Comparison of ENCODE assay signal across 14 cellular contexts in genomic region chr1:200035397-200035955, GRCh38. TPM values are rescaled to one million over a fixed set of nuclear protein-coding genes. Genes with fewer than 3 reads are reported as not detected.
DNase-seq lines count a peak whose midpoint lies in the region; ATAC-seq and TF ChIP-seq lines count a peak whose summit lies in the region.
"Had no signal": no experiment of that assay in that cellular context is flagged by ENCODE, and none has a peak within 500 bp of the region (broad histone marks: within the 10 kb centered on the region; RNA-seq: fewer than 3 reads in every experiment).

No MANE protein-coding gene starts in this region.

- H4K5ac ChIP-seq in H9 (ENCODE audit: insufficient read length, low read depth, low read length) = no peak overlapping the region

- H3K79me2 ChIP-seq in H9 (ENCODE audit: insufficient read depth, low read length) = no peaks in the 10 kb centered on the region

- no peak overlapping the region for H2BK15ac ChIP-seq in H9 (ENCODE audit: low read depth, low read length)

- peaks cover 8% of the 10 kb centered on the region for H3K4me1 ChIP-seq in H9 (ENCODE audit: insufficient read depth, low read length)
- peaks cover 0 to 42% (median 34%) of the 10 kb centered on the region in 4 donors for H3K4me1 ChIP-seq in sigmoid colon

- no peak for TF ChIP-seq POLR2A in sigmoid colon (IDR thresholded peaks at IDR 0.05)

- H3K27ac ChIP-seq in H9 (ENCODE audit: insufficient read length, low read depth, low read length) = no peak overlapping the region
- no peak overlapping the region for H3K27ac ChIP-seq in sigmoid colon

- no peaks in the 10 kb centered on the region for H3K36me3 ChIP-seq in sigmoid colon

- H2BK120ac ChIP-seq in H9 (ENCODE audit: low read depth, low read length, poor library complexity, severe bottlenecking) = no peak overlapping the region

- H3K23ac ChIP-seq in H9 (ENCODE audit: insufficient read length, low read depth, low read length) = no peak overlapping the region

- no peak overlapping the region; a peak in 1 of 7 replicates for H3K27ac Mint-ChIP-seq in H9
- H3K27ac Mint-ChIP-seq: activated naive CD8-positive, alpha-beta T cell treated with anti-CD3 and anti-CD28 coated beads, Interleukin-2, amount 10 ng/mL, durations not matched to agents 7 days and 5 days had no signal

- peaks cover 31% of the 10 kb centered on the region; the same call in 1 of the 2 replicates for H3K27me3 ChIP-seq in H9 (ENCODE audit: insufficient read depth, low read length)
- H3K27me3 ChIP-seq in sigmoid colon = peaks cover 33 to 99% (median 78%) of the 10 kb centered on the region in 3 donors

- no peak overlapping the region for H3K18ac ChIP-seq in H9 (ENCODE audit: insufficient read length, low read depth, low read length)

- no peak for ATAC-seq in GM18907 (IDR thresholded peaks at IDR 0.05; ENCODE audit: unreplicated experiment)

- TF ChIP-seq EP300 in sigmoid colon (IDR thresholded peaks at IDR 0.05) = no peak

- H4K8ac ChIP-seq in H9 (replicated peaks; ENCODE audit: insufficient read length, low read depth, low read length) = no peak overlapping the region

- peaks cover 0 to 1% of the 10 kb centered on the region in 2 experiments; a peak in 1 of 5 replicates for H3K9me3 Mint-ChIP-seq in H9
- H3K9me3 Mint-ChIP-seq: activated naive CD8-positive, alpha-beta T cell treated with anti-CD3 and anti-CD28 coated beads, Interleukin-2, amount 10 ng/mL, durations not matched to agents 7 days and 5 days; CD4-positive, CD25-positive, alpha-beta regulatory T cell had no signal

- no peaks in the 10 kb centered on the region for H3K79me1 ChIP-seq in H9 (ENCODE audit: insufficient read depth, low read depth, low read length, poor library complexity, severe bottlenecking)

- H2BK20ac ChIP-seq in H9 (ENCODE audit: low read depth, low read length, poor library complexity, severe bottlenecking) = no peak overlapping the region

- no peak overlapping the region for H3T11ph ChIP-seq in H9 (ENCODE audit: low read length)

- H3K23me2 ChIP-seq in H9 (ENCODE audit: insufficient read length, low read depth, low read length, poor library complexity, severe bottlenecking) = peaks cover 49% of the 10 kb centered on the region

- no peak overlapping the region for H2AFZ ChIP-seq in H9 (ENCODE audit: low read length)

- DNase-seq in H9 (peak; percentile 30), cardiac fibroblast (ENCODE audit: low read depth in 2 of 2) (no peak), islet precursor cell (peak; percentile 52), sigmoid colon (no peak)
- DNase-seq in stimulated activated CD4-positive, alpha-beta T cell treated with anti-CD3 and anti-CD28 coated beads, Interleukin-2, amount 100 ng/mL, for 48 hours = no peak
- no peak for DNase-seq in activated naive CD4-positive, alpha-beta T cell treated with anti-CD3 and anti-CD28 coated beads, Interleukin-2, amount 50 U/mL, for 16 hours
- DNase-seq in activated CD4-positive, alpha-beta T cell treated with anti-CD3 and anti-CD28 coated beads, Interleukin-2, amount 50 U/mL, for 48 hours = no peak
- DNase-seq: activated naive CD8-positive, alpha-beta T cell treated with anti-CD3 and anti-CD28 coated beads, Interleukin-2, amount 10 ng/mL, durations not matched to agents 7 days and 5 days; CD4-positive, CD25-positive, alpha-beta regulatory T cell; effector CD4-positive, alpha-beta T cell; head of caudate nucleus; NCI-H2227 treated with DMSO at 0.1 percent for 48 hours; T-helper 9 cell had no signal

- no peaks in the 10 kb centered on the region for H3K9me3 ChIP-seq in H9 (ENCODE audit: control insufficient read depth, low read depth, low read length)
- H3K9me3 ChIP-seq in sigmoid colon = no peaks in the 10 kb centered on the region

- no CpG with 5 or more reads among the region's 36 CpGs for WGBS in H9 (ENCODE audit: extremely low coverage, insufficient read length, low lambda C conversion rate)
- 3 to 5% methylated on average over 36 of the region's 36 CpGs for WGBS in sigmoid colon, 2 donors

- intact Hi-C loops in sigmoid colon (cut with DNase I) = no loop called here

- peak overlapping the region; percentile 96 for H3K4me2 ChIP-seq in H9 (ENCODE audit: insufficient read depth, insufficient read length, low read length)

- no peaks in the 10 kb centered on the region; a peak in 1 of 7 replicates for H3K36me3 Mint-ChIP-seq in H9 (ENCODE audit: insufficient read depth in 1 of 3, low read depth in 3 of 3)
- H3K36me3 Mint-ChIP-seq: activated naive CD8-positive, alpha-beta T cell treated with anti-CD3 and anti-CD28 coated beads, Interleukin-2, amount 10 ng/mL, durations not matched to agents 7 days and 5 days; CD4-positive, CD25-positive, alpha-beta regulatory T cell had no signal

- H2AK5ac ChIP-seq in H9 (ENCODE audit: insufficient read length, low read length) = no peak overlapping the region

- H3K4me3 ChIP-seq in cardiac fibroblast (replicated peaks in 1 of 2; ENCODE audit: low read depth in 2 of 2, low read length in 2 of 2) (peak overlapping the region; percentile 8 to 18), sigmoid colon (peak overlapping the region in 3 of 4 donors; percentile 0 to 10 (median 3))

- H3K4me3 Mint-ChIP-seq in H9 = no peak overlapping the region
- H3K4me3 Mint-ChIP-seq: activated naive CD8-positive, alpha-beta T cell treated with anti-CD3 and anti-CD28 coated beads, Interleukin-2, amount 10 ng/mL, durations not matched to agents 7 days and 5 days had no signal

- no peak overlapping the region for H2BK12ac ChIP-seq in H9 (ENCODE audit: insufficient read length, low read depth, low read length)

- no peak overlapping the region for H3K4ac ChIP-seq in H9 (ENCODE audit: low read depth, low read length)

- H2BK5ac ChIP-seq in H9 (ENCODE audit: insufficient read length, low read length) = no peak overlapping the region

- H3K9ac ChIP-seq in H9 (ENCODE audit: extremely low read depth, insufficient read length, low read length) = peak overlapping the region; percentile 11

- H3K27me3 Mint-ChIP-seq in H9 (ENCODE audit: low read depth) = peaks cover 9% of the 10 kb centered on the region

- TF ChIP-seq CTCF in H9 (conservative IDR thresholded peaks at IDR 0.05) (no peak), cardiac fibroblast (IDR thresholded peaks at IDR 0.05; ENCODE audit: low read depth, low read length) (no peak), sigmoid colon (IDR thresholded peaks at IDR 0.05) (no peak)

- no peak overlapping the region; the same call in 1 of the 2 replicates for H3K14ac ChIP-seq in H9 (ENCODE audit: insufficient read depth, low read length)

- H4K20me1 ChIP-seq in H9 (ENCODE audit: control insufficient read depth, insufficient read depth, insufficient read length) = no peaks in the 10 kb centered on the region

- H3K4me1 Mint-ChIP-seq in H9 = peaks cover 35 to 41% of the 10 kb centered on the region in 2 experiments

- no peak overlapping the region for H4K91ac ChIP-seq in H9 (ENCODE audit: insufficient read length, low read depth, low read length)

- H3K56ac ChIP-seq in H9 (ENCODE audit: insufficient read length, low read depth, low read length) = no peak overlapping the region

RNA-seq across cellular contexts. Expression of gene NR5A2, which starts 8.0 kb away (rescaled TPM):
- total RNA-seq in H9 (2021) = 4.7 and 4.8 TPM in 2 replicates
- 1 to 10 TPM in 3 of 4 donors, under 1 TPM in 1; 0.49 to 1.9 (median 1.3) TPM for total RNA-seq in sigmoid colon
- 10 to 100 TPM; 10.0 to 13.8 (median 12.7) TPM for polyA plus RNA-seq in sigmoid colon
- total RNA-seq: activated naive CD8-positive, alpha-beta T cell treated with anti-CD3 and anti-CD28 coated beads, Interleukin-2, amount 10 ng/mL, durations not matched to agents 7 days and 5 days; CD4-positive, CD25-positive, alpha-beta regulatory T cell had no signal
- polyA plus RNA-seq: CD4-positive, CD25-positive, alpha-beta regulatory T cell had no signal

Comparison
In these comparisons a context has a peak if more than half of its experiments do, and no peak if none do; other contexts are left out.
1. DNase-seq: peak in H9 (single experiment) and islet precursor cell (single experiment); none in cardiac fibroblast (0 of 2), sigmoid colon (single experiment), stimulated activated CD4-positive, alpha-beta T cell treated with anti-CD3 and anti-CD28 coated beads, Interleukin-2, amount 100 ng/mL, for 48 hours (0 of 2), activated naive CD4-positive, alpha-beta T cell treated with anti-CD3 and anti-CD28 coated beads, Interleukin-2, amount 50 U/mL, for 16 hours (single experiment) and activated CD4-positive, alpha-beta T cell treated with anti-CD3 and anti-CD28 coated beads, Interleukin-2, amount 50 U/mL, for 48 hours (0 of 2).